19 cellular contexts compared by ENCODE assay signal in genomic region chr6:132527791-132528190, GRCh38. TPM values are rescaled to one million over a fixed set of nuclear protein-coding genes. Genes with fewer than 3 reads are reported as not detected.
DNase-seq lines count a peak whose midpoint lies in the region; ATAC-seq and TF ChIP-seq lines count a peak whose summit lies in the region.
"Had no signal": no experiment of that assay in that cellular context is flagged by ENCODE, and none has a peak within 500 bp of the region (broad histone marks: within the 10 kb centered on the region; RNA-seq: fewer than 3 reads in every experiment).

No MANE protein-coding gene starts in this region.

- no peak overlapping the region for H2AFZ ChIP-seq in mammary epithelial cell (ENCODE audit: low read depth, low read length)

- in situ Hi-C loops in mammary epithelial cell (cut with MboI; ENCODE audit: low sequenced_read_pairs in 2 of 2), result loop anchor here (25.0 kb wide), 3 partner anchors 185 to 1010 kb away; partner anchors contain the start of genes SLC18B1 (in 1 of the 2) and VNN1 (in 1 of the 2)

- TF ChIP-seq CTCF in right atrium auricular region (IDR thresholded peaks at IDR 0.05) (no peak), mammary epithelial cell (conservative IDR thresholded peaks at IDR 0.05 in 1 of 2, IDR thresholded peaks at IDR 0.05 in 1 of 2; ENCODE audit: extremely low read depth in 1 of 2, insufficient read depth in 1 of 2, low read depth in 1 of 2, low read length in 2 of 2) (no peak)

- H3K27me3 ChIP-seq in right atrium auricular region (no peaks in the 10 kb centered on the region), mammary epithelial cell (ENCODE audit: insufficient read depth, low read length) (no peaks in the 10 kb centered on the region)
- H3K27me3 ChIP-seq: tibial nerve had no signal

- dilution Hi-C loops in mammary epithelial cell (cut with HindIII; ENCODE audit: low sequenced_read_pairs), result no loop called here

- BruUV-seq in mammary epithelial cell (replicated peaks; lab: Mats Ljungman, UMichigan), result no TSS peak

- ATAC-seq in Right ventricle myocardium inferior, result no peak
- ATAC-seq in HG03097 (IDR thresholded peaks at IDR 0.05; ENCODE audit: low FRiP score, unreplicated experiment), result no peak
- ATAC-seq in HG03095 (IDR thresholded peaks at IDR 0.05; ENCODE audit: unreplicated experiment), result no peak
- ATAC-seq: activated T-cell treated with anti-CD3 and anti-CD28 coated beads, Interleukin-2, amount 50 U/mL, for 72 hours; sciatic nerve had no signal

- H3K9ac ChIP-seq in mammary epithelial cell (ENCODE audit: insufficient read depth, low read length), result no peak overlapping the region

- CTCF ChIA-PET in mammary epithelial cell (lab: Charles Lee; ENCODE audit: low non-redundant PET), result no interaction called here

- H3K4me1 ChIP-seq in right atrium auricular region, result no peaks in the 10 kb centered on the region
- H3K4me1 ChIP-seq in mammary epithelial cell (ENCODE audit: insufficient read depth, low read length), result no peaks in the 10 kb centered on the region

- no peaks in the 10 kb centered on the region for H3K9me3 ChIP-seq in right atrium auricular region
- no peaks in the 10 kb centered on the region for H3K9me3 ChIP-seq in mammary epithelial cell (replicated peaks; ENCODE audit: insufficient read depth, low read length)
- H3K9me3 ChIP-seq: tibial nerve had no signal

- H3K27ac ChIP-seq in right atrium auricular region (no peak overlapping the region), mammary epithelial cell (ENCODE audit: insufficient read depth, low read depth, low read length) (no peak overlapping the region)
- H3K27ac ChIP-seq: SK-N-MC, tibial nerve had no signal

- H3K4me2 ChIP-seq in mammary epithelial cell (ENCODE audit: insufficient read depth, low read depth, low read length), result no peak overlapping the region

- peak; percentile 28 for DNase-seq in Right ventricle myocardium inferior (ENCODE audit: missing footprints)
- no peak for DNase-seq in right atrium auricular region (ENCODE audit: low spot score)
- peak; percentile 50 for DNase-seq in LHCN-M2 (ENCODE audit: low read depth)
- DNase-seq in mammary epithelial cell, result peak; percentile 64
- no peak for DNase-seq in activated CD4-positive, alpha-beta T cell treated with anti-CD3 and anti-CD28 coated beads, Interleukin-2, amount 50 U/mL, for 48 hours
- DNase-seq in posterior cingulate gyrus, result no peak
- DNase-seq: activated CD4-positive, alpha-beta T cell treated with anti-CD3 and anti-CD28 coated beads, Interleukin-2, amount 50 U/mL, for 4 hours; activated T-cell treated with anti-CD3 and anti-CD28 coated beads, Interleukin-2, amount 50 U/mL, for 72 hours; glutamatergic neuron; islet precursor cell; MM.1S; NCI-H2081; stimulated activated CD4-positive, alpha-beta T cell treated with anti-CD3 and anti-CD28 coated beads, Interleukin-4, amount 100 ng/mL, for 24 hours had no signal

- H4K20me1 ChIP-seq in mammary epithelial cell (ENCODE audit: insufficient read depth, low read length), result no peaks in the 10 kb centered on the region

- WGBS in mammary epithelial cell (ENCODE audit: low coverage, missing lambda C conversion rate), result 52% methylated on average over 6 of the region's 6 CpGs

- H3K79me2 ChIP-seq in mammary epithelial cell (ENCODE audit: insufficient read depth, low read length), result no peaks in the 10 kb centered on the region

- H3K4me3 ChIP-seq in right atrium auricular region (no peak overlapping the region), mammary epithelial cell (replicated peaks in 1 of 3; ENCODE audit: insufficient read depth in 1 of 3, low read depth in 2 of 3, low read length in 3 of 3) (no peak overlapping the region)
- H3K4me3 ChIP-seq: SK-N-MC, tibial nerve had no signal

- intact Hi-C loops in Right ventricle myocardium inferior (cut with DNase I), result no loop called here
- intact Hi-C loops in mammary epithelial cell (cut with micrococcal nuclease), result no loop called here
- intact Hi-C loops in posterior cingulate gyrus (cut with DNase I), result no loop called here

- H3K36me3 ChIP-seq in right atrium auricular region (no peaks in the 10 kb centered on the region), mammary epithelial cell (ENCODE audit: insufficient read depth, low read length) (no peaks in the 10 kb centered on the region)
- H3K36me3 ChIP-seq: tibial nerve had no signal

RNA-seq across cellular contexts. Expression of gene TAAR9, which starts 10.3 kb away (rescaled TPM):
- total RNA-seq in Right ventricle myocardium inferior, result not detected
- not detected for total RNA-seq in right atrium auricular region
- total RNA-seq in LHCN-M2 (2014; rRNA removed), result not detected in 2 replicates
- not detected for polyA plus RNA-seq in LHCN-M2 (2012)
- total RNA-seq in mammary epithelial cell, result not detected
- polyA plus RNA-seq in mammary epithelial cell, result not detected
- polyA minus RNA-seq in mammary epithelial cell, result not detected
- total RNA-seq: activated T-cell treated with anti-CD3 and anti-CD28 coated beads, Interleukin-2, amount 50 U/mL, for 72 hours; chondrocyte; sciatic nerve; tibial nerve had no signal

RNA-seq across cellular contexts. Expression of gene STX7, which starts 14.9 kb away (rescaled TPM):
- total RNA-seq in Right ventricle myocardium inferior (53.3 TPM), right atrium auricular region (10 to 100 TPM; 27.0 to 39.9 TPM), LHCN-M2 (2014; rRNA removed) (34.1 TPM in 2 replicates), mammary epithelial cell (10 to 100 TPM; 36.3 to 44.3 TPM)
- polyA plus RNA-seq in LHCN-M2 (2012), result 18.1 TPM
- 21.2 TPM for polyA plus RNA-seq in mammary epithelial cell
- 42.3 TPM for polyA minus RNA-seq in mammary epithelial cell

RNA-seq across cellular contexts. Expression of gene TAAR8, which starts 24.7 kb away (rescaled TPM):
- not detected for total RNA-seq in Right ventricle myocardium inferior
- total RNA-seq in right atrium auricular region, result not detected
- total RNA-seq in LHCN-M2 (2014; rRNA removed), result not detected in 2 replicates
- polyA plus RNA-seq in LHCN-M2 (2012), result not detected
- total RNA-seq in mammary epithelial cell, result not detected
- polyA plus RNA-seq in mammary epithelial cell, result not detected
- polyA minus RNA-seq in mammary epithelial cell, result not detected
- total RNA-seq: activated T-cell treated with anti-CD3 and anti-CD28 coated beads, Interleukin-2, amount 50 U/mL, for 72 hours; chondrocyte; sciatic nerve; tibial nerve had no signal

RNA-seq across cellular contexts. Expression of gene TAAR6, which starts 42.3 kb away (rescaled TPM):
- total RNA-seq in Right ventricle myocardium inferior (not detected), right atrium auricular region (not detected), LHCN-M2 (2014; rRNA removed) (not detected in 2 replicates), mammary epithelial cell (not detected)
- polyA plus RNA-seq in LHCN-M2 (2012), result not detected
- not detected for polyA plus RNA-seq in mammary epithelial cell
- not detected for polyA minus RNA-seq in mammary epithelial cell
- total RNA-seq: activated T-cell treated with anti-CD3 and anti-CD28 coated beads, Interleukin-2, amount 50 U/mL, for 72 hours; chondrocyte; sciatic nerve; tibial nerve had no signal

Comparison
In these comparisons a context has a peak if more than half of its experiments do, and no peak if none do; other contexts are left out.
1. DNase-seq: peak in Right ventricle myocardium inferior (single experiment), LHCN-M2 (single experiment) and mammary epithelial cell (single experiment); none in right atrium auricular region (single experiment), activated CD4-positive, alpha-beta T cell treated with anti-CD3 and anti-CD28 coated beads, Interleukin-2, amount 50 U/mL, for 48 hours (0 of 2) and posterior cingulate gyrus (0 of 10).